In the genomic region with DNA sequence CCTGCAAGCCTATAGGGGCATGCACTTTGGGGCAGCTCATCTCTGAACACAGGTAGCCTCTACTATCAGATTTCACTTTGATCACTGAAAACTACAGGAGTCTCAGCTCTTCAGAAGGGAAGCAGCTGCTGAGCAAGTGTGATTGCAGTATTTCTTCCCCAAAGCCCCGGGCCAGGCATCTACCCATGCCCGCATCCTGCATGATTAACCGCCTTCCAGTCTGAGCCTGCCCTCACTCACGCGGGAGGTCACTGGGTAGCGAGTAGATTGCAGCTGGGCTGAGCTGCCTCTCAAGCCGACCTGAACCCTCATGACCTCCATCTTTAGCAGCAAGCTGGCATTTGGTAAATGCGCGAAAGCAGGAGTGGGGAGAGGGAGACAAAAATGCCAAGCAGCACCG, we compare ENCODE assay signal across 14 cellular contexts.
DNase-seq lines count a peak whose midpoint lies in the region; ATAC-seq, FAIRE-seq and TF ChIP-seq lines count a peak whose summit lies in the region.
"Had no signal": no experiment of that assay in that cellular context is flagged by ENCODE, and none has a peak within 500 bp of the region (broad histone marks: within the 10 kb centered on the region; RNA-seq: fewer than 3 reads in every experiment).

No MANE protein-coding gene starts in this region.

- H3K36me3 Mint-ChIP-seq in HFFc6 (ENCODE audit: low read depth) (no peaks in the 10 kb centered on the region), astrocyte (ENCODE audit: low read depth, unreplicated experiment) (no peaks in the 10 kb centered on the region)
- no peaks in the 10 kb centered on the region for H3K36me3 Mint-ChIP-seq in CD4-positive, alpha-beta memory T cell
- no peaks in the 10 kb centered on the region for H3K36me3 Mint-ChIP-seq in activated CD8-positive, alpha-beta memory T cell treated with anti-CD3 and anti-CD28 coated beads, Interleukin-2, amount 10 ng/mL, durations not matched to agents 7 days and 5 days

- no peaks in the 10 kb centered on the region for H4K20me1 ChIP-seq in astrocyte (ENCODE audit: insufficient read depth, low read length)

- H3K4me1 ChIP-seq in astrocyte (ENCODE audit: insufficient read depth, low read length) = peaks cover 33% of the 10 kb centered on the region
- no peaks in the 10 kb centered on the region for H3K4me1 ChIP-seq in CD4-positive, alpha-beta memory T cell (ENCODE audit: insufficient read depth, low read length)
- H3K4me1 ChIP-seq: uterus had no signal

- H3K79me2 ChIP-seq in astrocyte (ENCODE audit: insufficient read depth, low read length) = no peaks in the 10 kb centered on the region

- H3K9me3 Mint-ChIP-seq in HFFc6 = no peaks in the 10 kb centered on the region
- peaks cover 2% of the 10 kb centered on the region for H3K9me3 Mint-ChIP-seq in astrocyte (ENCODE audit: unreplicated experiment)
- no peaks in the 10 kb centered on the region for H3K9me3 Mint-ChIP-seq in CD4-positive, alpha-beta memory T cell
- no peaks in the 10 kb centered on the region for H3K9me3 Mint-ChIP-seq in activated CD8-positive, alpha-beta memory T cell treated with anti-CD3 and anti-CD28 coated beads, Interleukin-2, amount 10 ng/mL, durations not matched to agents 7 days and 5 days (ENCODE audit: low read depth)
- H3K9me3 Mint-ChIP-seq: T-helper 1 cell treated with Interleukin-12 subunit alpha and Interleukin-12 subunit beta and Interleukin-4 antibody, amounts not matched to agents 30 μg/mL and 1 μg/mL, for 36 hours had no signal

- FAIRE-seq in astrocyte (lab: Jason Lieb, UNC) = no peak

- CTCF ChIA-PET in AG04450 (lab: Charles Lee) = no interaction called here
- CTCF ChIA-PET in CD4-positive, alpha-beta memory T cell (lab: Charles Lee; ENCODE audit: partially characterized antibody) = interaction anchor here (1.4 kb wide), 1 partner anchor 43 kb away, joined by 3 read pairs; no protein-coding TSS in a partner anchor
- CTCF ChIA-PET in activated CD8-positive, alpha-beta memory T cell treated with anti-CD3 and anti-CD28 coated beads, Interleukin-2, amount 10 ng/mL, durations not matched to agents 7 days and 5 days (lab: Charles Lee) = interaction anchor here (1.3 kb wide), 1 partner anchor 18 kb away, joined by 5 read pairs; no protein-coding TSS in a partner anchor

- H3K9me3 ChIP-seq in AG04450 (ENCODE audit: control insufficient read depth, insufficient read depth, low read length) (no peaks in the 10 kb centered on the region; the same call in 1 of the 2 replicates), astrocyte (ENCODE audit: insufficient read depth, low read depth, low read length) (no peaks in the 10 kb centered on the region)
- no peaks in the 10 kb centered on the region for H3K9me3 ChIP-seq in CD4-positive, alpha-beta memory T cell (ENCODE audit: control insufficient read depth in 1 of 2, low read length in 2 of 2)
- H3K9me3 ChIP-seq: BE2C, uterus had no signal

- peak overlapping the region; percentile 57 for H3K4me3 Mint-ChIP-seq in HFFc6
- no peak overlapping the region for H3K4me3 Mint-ChIP-seq in astrocyte (ENCODE audit: unreplicated experiment)
- no peak overlapping the region for H3K4me3 Mint-ChIP-seq in CD4-positive, alpha-beta memory T cell
- H3K4me3 Mint-ChIP-seq in activated CD8-positive, alpha-beta memory T cell treated with anti-CD3 and anti-CD28 coated beads, Interleukin-2, amount 10 ng/mL, durations not matched to agents 7 days and 5 days = no peak overlapping the region
- H3K4me3 Mint-ChIP-seq: T-helper 1 cell treated with Interleukin-12 subunit alpha and Interleukin-12 subunit beta and Interleukin-4 antibody, amounts not matched to agents 30 μg/mL and 1 μg/mL, for 36 hours had no signal

- ATAC-seq in activated CD4-positive, CD25-positive, alpha-beta regulatory T cell treated with anti-CD3 and anti-CD28 coated beads, Interleukin-2, amount 50 U/mL, for 24 hours = no peak
- ATAC-seq in activated CD8-positive, alpha-beta memory T cell treated with anti-CD3 and anti-CD28 coated beads, Interleukin-2, amount 10 ng/mL, durations not matched to agents 7 days and 5 days = no peak

- H3K27ac Mint-ChIP-seq in HFFc6 (peak overlapping the region; percentile 83), astrocyte (ENCODE audit: unreplicated experiment) (no peak overlapping the region)
- H3K27ac Mint-ChIP-seq in CD4-positive, alpha-beta memory T cell = no peak overlapping the region
- H3K27ac Mint-ChIP-seq in activated CD8-positive, alpha-beta memory T cell treated with anti-CD3 and anti-CD28 coated beads, Interleukin-2, amount 10 ng/mL, durations not matched to agents 7 days and 5 days = no peak overlapping the region
- H3K27ac Mint-ChIP-seq: T-helper 1 cell treated with Interleukin-12 subunit alpha and Interleukin-12 subunit beta and Interleukin-4 antibody, amounts not matched to agents 30 μg/mL and 1 μg/mL, for 36 hours had no signal

- H2AFZ ChIP-seq in astrocyte (ENCODE audit: low read depth, low read length) = no peak overlapping the region

- TF ChIP-seq CTCF in AG04450 (IDR thresholded peaks at IDR 0.05; ENCODE audit: low read depth, low read length) = no peak
- TF ChIP-seq CTCF in HFFc6 (IDR thresholded peaks at IDR 0.05) = no peak
- no peak for TF ChIP-seq CTCF in astrocyte (IDR thresholded peaks at IDR 0.05; ENCODE audit: insufficient read depth, low read depth, low read length)

- POLR2A ChIA-PET in AG04450 (lab: Yijun Ruan, JAX) = interaction anchor here (1.0 to 1.2 kb wide), 2 partner anchors 9 to 49 kb away, joined by 3 read pairs; no protein-coding TSS in a partner anchor
- POLR2A ChIA-PET in CD4-positive, alpha-beta memory T cell (lab: Charles Lee; ENCODE audit: partially characterized antibody) = no interaction called here

- H3K4me2 ChIP-seq in astrocyte (ENCODE audit: low read length) = peak overlapping the region; percentile 68
- H3K4me2 ChIP-seq: smooth muscle cell had no signal

- H3K27ac ChIP-seq in AG04450 (ENCODE audit: low read depth, low read length) = peak overlapping the region; percentile 65
- peak overlapping the region; percentile 49 for H3K27ac ChIP-seq in astrocyte (ENCODE audit: low read depth, low read length)
- no peak overlapping the region for H3K27ac ChIP-seq in CD4-positive, alpha-beta memory T cell (ENCODE audit: low read depth, low read length)
- H3K27ac ChIP-seq: uterus had no signal

- peaks cover 37% of the 10 kb centered on the region for H3K4me1 Mint-ChIP-seq in HFFc6 (ENCODE audit: low read depth)
- H3K4me1 Mint-ChIP-seq in astrocyte (ENCODE audit: low read depth, unreplicated experiment) = peaks cover 19% of the 10 kb centered on the region
- H3K4me1 Mint-ChIP-seq in CD4-positive, alpha-beta memory T cell = peaks cover 0 to 4% (median 3%) of the 10 kb centered on the region in 4 donors
- H3K4me1 Mint-ChIP-seq in activated CD8-positive, alpha-beta memory T cell treated with anti-CD3 and anti-CD28 coated beads, Interleukin-2, amount 10 ng/mL, durations not matched to agents 7 days and 5 days = peaks cover 4% of the 10 kb centered on the region

- H3K4me3 ChIP-seq in AG04450 (ENCODE audit: low read depth, low read length) (no peak overlapping the region), astrocyte (ENCODE audit: insufficient read depth, low read depth, low read length) (no peak overlapping the region)
- H3K4me3 ChIP-seq in CD4-positive, alpha-beta memory T cell (ENCODE audit: low read length in 2 of 2) = no peak overlapping the region
- H3K4me3 ChIP-seq: smooth muscle cell, uterus had no signal

- intact Hi-C loops in CD4-positive, alpha-beta memory T cell (cut with micrococcal nuclease) = no loop called here

- H3K27me3 Mint-ChIP-seq in HFFc6 (ENCODE audit: insufficient read depth) = peaks cover 2% of the 10 kb centered on the region
- H3K27me3 Mint-ChIP-seq in astrocyte (ENCODE audit: low read depth, unreplicated experiment) = peaks cover 14% of the 10 kb centered on the region
- H3K27me3 Mint-ChIP-seq in CD4-positive, alpha-beta memory T cell = peaks cover 1 to 4% of the 10 kb centered on the region in 2 donors
- H3K27me3 Mint-ChIP-seq in activated CD8-positive, alpha-beta memory T cell treated with anti-CD3 and anti-CD28 coated beads, Interleukin-2, amount 10 ng/mL, durations not matched to agents 7 days and 5 days = peaks cover 39% of the 10 kb centered on the region

- H3K36me3 ChIP-seq in astrocyte (ENCODE audit: insufficient read depth, low read length) = no peaks in the 10 kb centered on the region
- no peaks in the 10 kb centered on the region for H3K36me3 ChIP-seq in CD4-positive, alpha-beta memory T cell (ENCODE audit: insufficient read depth, low read length)
- H3K36me3 ChIP-seq: BE2C, uterus had no signal

- H3K27me3 ChIP-seq in AG04450 (ENCODE audit: control insufficient read depth, insufficient read depth, low read length) = no peaks in the 10 kb centered on the region
- no peaks in the 10 kb centered on the region for H3K27me3 ChIP-seq in astrocyte (ENCODE audit: insufficient read depth, low read length)
- H3K27me3 ChIP-seq in CD4-positive, alpha-beta memory T cell (ENCODE audit: insufficient read depth, low read length) = no peaks in the 10 kb centered on the region
- H3K27me3 ChIP-seq: BE2C, uterus had no signal

- DNase-seq in AG04450 (ENCODE audit: low read depth, low spot score) (no peak), HFFc6 (peak; percentile 19), astrocyte (ENCODE audit: low read depth) (peak; percentile 60), medulla oblongata (ENCODE audit: extremely low spot score) (peak; percentile 4), midbrain (lab: John Stamatoyannopoulos, UW) (no peak)
- DNase-seq in CD4-positive, alpha-beta memory T cell = no peak
- no peak for DNase-seq in activated CD8-positive, alpha-beta memory T cell treated with anti-CD3 and anti-CD28 coated beads, Interleukin-2, amount 10 ng/mL, durations not matched to agents 7 days and 5 days
- DNase-seq: BE2C; effector CD4-positive, alpha-beta T cell; NCI-H1417; uterus had no signal

- H3K9ac ChIP-seq in astrocyte (ENCODE audit: low read length) = peak overlapping the region; percentile 11

Comparison
In these comparisons a context has a peak if more than half of its experiments do, and no peak if none do; other contexts are left out.
1. DNase-seq: peak in HFFc6 (single experiment), astrocyte (single experiment) and medulla oblongata (single experiment); none in AG04450 (single experiment), CD4-positive, alpha-beta memory T cell (0 of 5), midbrain (single experiment) and activated CD8-positive, alpha-beta memory T cell treated with anti-CD3 and anti-CD28 coated beads, Interleukin-2, amount 10 ng/mL, durations not matched to agents 7 days and 5 days (single experiment).